ENCODE assay signal across 8 cellular contexts in the genomic region with DNA sequence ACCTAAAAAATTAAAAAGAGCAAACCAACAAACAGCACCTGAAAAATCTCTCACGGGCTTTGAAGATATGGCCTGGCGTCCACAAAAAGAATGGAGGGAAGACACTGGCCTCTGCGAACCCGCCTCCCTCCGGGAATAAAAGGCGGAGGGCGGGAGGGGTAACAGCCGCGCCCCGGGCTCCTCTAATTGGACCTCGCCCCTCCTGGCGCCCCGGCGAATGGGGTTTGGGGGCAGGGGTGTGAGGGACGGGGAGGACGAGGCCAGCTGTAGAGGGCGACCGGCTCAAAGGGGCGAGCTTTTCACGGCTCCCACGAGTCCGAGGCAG. TPM values are rescaled to one million over a fixed set of nuclear protein-coding genes. Genes with fewer than 3 reads are reported as not detected.
DNase-seq lines count a peak whose midpoint lies in the region; ATAC-seq, FAIRE-seq and TF ChIP-seq lines count a peak whose summit lies in the region.

No MANE protein-coding gene starts in this region.

- RAD21 ChIA-PET in HCT116 (lab: Charles Lee; ENCODE audit: low non-redundant PET in 1 of 2, low total read pairs in 2 of 2, uncharacterized antibody in 2 of 2, unreplicated experiment in 2 of 2), result no interaction called here

- peak overlapping the region; percentile 18 for H2AFZ ChIP-seq in HCT116 (ENCODE audit: low read depth, low read length, poor library complexity, severe bottlenecking)

- TF ChIP-seq EP300 in A549 (IDR thresholded peaks at IDR 0.05), result no peak

- H3K27ac ChIP-seq in A549 (peak overlapping the region; percentile 94 to 98), HCT116 (ENCODE audit: low read depth, low read length) (peak overlapping the region; percentile 99), RWPE2 (ENCODE audit: poor library complexity, severe bottlenecking) (peak overlapping the region; percentile 87), coronary artery (peak overlapping the region; percentile 77 to 90), subcutaneous abdominal adipose tissue (ENCODE audit: low read depth, low read length) (peak overlapping the region; percentile 94)

- DNase-seq in A549 (ENCODE audit: low read depth in 1 of 2, low spot score in 1 of 2) (peak; percentile 90 to 93), GDM1 (lab: John Stamatoyannopoulos, UW) (peak; percentile 60), HCT116 (ENCODE audit: low read depth, low spot score) (peak; percentile 45), LNCaP clone FGC (ENCODE audit: low read depth) (no peak), RWPE2 (ENCODE audit: low spot score) (peak; percentile 85), coronary artery (ENCODE audit: low spot score) (no peak), left colon (peak; percentile 79 to 81)

- no peak for FAIRE-seq in A549 (lab: Jason Lieb, UNC)

- H3K4me3 ChIP-seq in A549 (peak overlapping the region; percentile 81), HCT116 (replicated peaks in 1 of 2; ENCODE audit: low read depth in 1 of 2, low read length in 2 of 2) (peak overlapping the region; percentile 66 to 72), LNCaP clone FGC (ENCODE audit: low read depth, low read length) (peak overlapping the region; percentile 94), RWPE2 (ENCODE audit: severe bottlenecking) (peak overlapping the region; percentile 98), coronary artery (peak overlapping the region; percentile 95), subcutaneous abdominal adipose tissue (ENCODE audit: low read depth in 1 of 5, low read length in 5 of 5) (peak overlapping the region; percentile 67 to 94 (median 90))

- H3K36me3 ChIP-seq in HCT116 (ENCODE audit: control insufficient read depth in 1 of 2, insufficient read depth in 2 of 2, low read length in 2 of 2) (no peaks in the 10 kb centered on the region), RWPE2 (ENCODE audit: low read depth) (no peaks in the 10 kb centered on the region), subcutaneous abdominal adipose tissue (ENCODE audit: control insufficient read depth in 5 of 5, insufficient read depth in 5 of 5, low read length in 5 of 5) (no peaks in the 10 kb centered on the region)

- H3K9me2 ChIP-seq in HCT116 (ENCODE audit: insufficient read depth), result no peaks in the 10 kb centered on the region

- H4K20me1 ChIP-seq in HCT116 (ENCODE audit: insufficient read depth), result no peaks in the 10 kb centered on the region

- peak overlapping the region; percentile 85 for H3K4me2 ChIP-seq in A549
- peak overlapping the region; percentile 96 for H3K4me2 ChIP-seq in HCT116 (ENCODE audit: low read length)

- CTCF ChIA-PET in A549 (lab: Yijun Ruan, JAX) (no interaction called here), HCT116 (lab: Charles Lee) (no interaction called here)

- POLR2A ChIA-PET in A549 (lab: Yijun Ruan, JAX) (interaction anchor here (0.6 to 1.1 kb wide), 6 partner anchors 8 to 834 kb away, joined by 3 to 5 read pairs (median 3); no protein-coding TSS in a partner anchor), HCT116 (lab: Charles Lee) (no interaction called here)

- TF ChIP-seq POLR2A in A549 (IDR thresholded peaks at IDR 0.05; ENCODE audit: low read length) (no peak; the same call in 1 of the 2 replicates), HCT116 (IDR thresholded peaks at IDR 0.05; ENCODE audit: borderline replicate concordance, extremely low read depth, insufficient read depth, insufficient read length) (peak; percentile 8)

- H3K4me1 ChIP-seq in A549, result peaks cover 25% of the 10 kb centered on the region
- H3K4me1 ChIP-seq in HCT116 (ENCODE audit: control insufficient read depth in 1 of 2, insufficient read depth in 2 of 2, low read length in 2 of 2), result peaks cover 2 to 41% of the 10 kb centered on the region in 2 experiments; a peak in 3 of 4 replicates
- H3K4me1 ChIP-seq in RWPE2 (ENCODE audit: insufficient read depth, poor library complexity, severe bottlenecking), result peaks cover 15% of the 10 kb centered on the region
- H3K4me1 ChIP-seq in subcutaneous abdominal adipose tissue (ENCODE audit: control insufficient read depth in 5 of 5, insufficient read depth in 5 of 5, low read length in 5 of 5), result peaks cover 3 to 30% (median 23%) of the 10 kb centered on the region in 5 donors

- H3K9me3 ChIP-seq in A549, result no peaks in the 10 kb centered on the region
- H3K9me3 ChIP-seq in HCT116 (ENCODE audit: control insufficient read depth in 1 of 2, insufficient read depth in 1 of 2, low read depth in 1 of 2, low read length in 2 of 2), result no peaks in the 10 kb centered on the region
- H3K9me3 ChIP-seq in RWPE2 (ENCODE audit: severe bottlenecking), result no peaks in the 10 kb centered on the region
- H3K9me3 ChIP-seq in subcutaneous abdominal adipose tissue (ENCODE audit: control insufficient read depth in 5 of 5, low read length in 5 of 5), result no peaks in the 10 kb centered on the region

- intact Hi-C loops in HCT116 (cut with micrococcal nuclease), result loop anchor here (2.0 to 5.0 kb wide), 2 partner anchors 111 to 192 kb away; no protein-coding TSS in a partner anchor
- intact Hi-C loops in left colon (cut with DNase I, micrococcal nuclease), result no loop called here

- no peaks in the 10 kb centered on the region for H3K27me3 ChIP-seq in HCT116 (ENCODE audit: insufficient read depth, low read length)
- H3K27me3 ChIP-seq in RWPE2 (ENCODE audit: insufficient read depth, poor library complexity, severe bottlenecking), result no peaks in the 10 kb centered on the region
- H3K27me3 ChIP-seq in subcutaneous abdominal adipose tissue (ENCODE audit: control insufficient read depth in 5 of 5, insufficient read depth in 4 of 5, low read length in 5 of 5), result no peaks in the 10 kb centered on the region

- BruUV-seq in HCT116 (replicated peaks; lab: Mats Ljungman, UMichigan), result no TSS peak

- H3K79me2 ChIP-seq in HCT116 (ENCODE audit: insufficient read depth, low read length), result peaks cover 38% of the 10 kb centered on the region

- ATAC-seq in A549 (peak; percentile 75 to 85), HCT116 (peak; percentile 79), RWPE2 (ENCODE audit: low read depth) (peak; percentile 78), left colon (peak; percentile 60)

- 1% methylated on average over 19 of the region's 22 CpGs for WGBS in A549 (ENCODE audit: missing lambda C conversion rate)

- no peak; a peak in 2 of 5 replicates for TF ChIP-seq RAD21 in A549 (conservative IDR thresholded peaks at IDR 0.05 in 1 of 2, IDR thresholded peaks at IDR 0.05 in 1 of 2)
- no peak for TF ChIP-seq RAD21 in HCT116 (IDR thresholded peaks at IDR 0.05; ENCODE audit: low read depth)

- TF ChIP-seq CTCF in A549 (IDR thresholded peaks at IDR 0.05), result no peak
- no peak for TF ChIP-seq CTCF in HCT116 (IDR thresholded peaks at IDR 0.05 in 2 of 3, conservative IDR thresholded peaks at IDR 0.05 in 1 of 3; ENCODE audit: borderline replicate concordance in 1 of 3, insufficient read depth in 1 of 3, low read depth in 2 of 3, low read length in 2 of 3)
- no peak for TF ChIP-seq CTCF in LNCaP clone FGC (IDR thresholded peaks at IDR 0.05; ENCODE audit: control insufficient read depth, extremely low read depth, insufficient read depth)
- TF ChIP-seq CTCF in RWPE2 (IDR thresholded peaks at IDR 0.05; ENCODE audit: poor library complexity, severe bottlenecking), result no peak
- no peak for TF ChIP-seq CTCF in coronary artery (IDR thresholded peaks at IDR 0.05)

- H3K9ac ChIP-seq in HCT116 (ENCODE audit: low read length) (peak overlapping the region; percentile 89), subcutaneous abdominal adipose tissue (ENCODE audit: low read length in 5 of 5) (peak overlapping the region; percentile 56 to 96 (median 78))

TF ChIP-seq in A549, 52 proteins besides CTCF, POLR2A, EP300 and RAD21 (continues in another document):
- TF ChIP-seq, protein P1, sequence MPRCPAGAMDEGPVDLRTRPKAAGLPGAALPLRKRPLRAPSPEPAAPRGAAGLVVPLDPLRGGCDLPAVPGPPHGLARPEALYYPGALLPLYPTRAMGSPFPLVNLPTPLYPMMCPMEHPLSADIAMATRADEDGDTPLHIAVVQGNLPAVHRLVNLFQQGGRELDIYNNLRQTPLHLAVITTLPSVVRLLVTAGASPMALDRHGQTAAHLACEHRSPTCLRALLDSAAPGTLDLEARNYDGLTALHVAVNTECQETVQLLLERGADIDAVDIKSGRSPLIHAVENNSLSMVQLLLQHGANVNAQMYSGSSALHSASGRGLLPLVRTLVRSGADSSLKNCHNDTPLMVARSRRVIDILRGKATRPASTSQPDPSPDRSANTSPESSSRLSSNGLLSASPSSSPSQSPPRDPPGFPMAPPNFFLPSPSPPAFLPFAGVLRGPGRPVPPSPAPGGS (IDR thresholded peaks at IDR 0.05), result no peak
- TF ChIP-seq POLR2AphosphoS2 (conservative IDR thresholded peaks at IDR 0.05; ENCODE audit: low read length), result no peak

TF ChIP-seq in HCT116, 20 proteins besides CTCF, POLR2A, EP300 and RAD21:
- TF ChIP-seq FOSL1 (IDR thresholded peaks at IDR 0.05; ENCODE audit: low read depth) (no peak), JUND (IDR thresholded peaks at IDR 0.05) (no peak)
TF ChIP-seq in HCT116: peak in this region for 0.

RNA-seq across cellular contexts. Expression of a gene that starts 0.8 kb away (rescaled TPM):
- polyA plus RNA-seq in A549 (2011; rRNA removed), result 24.9 and 26.5 TPM in 2 replicates
- polyA plus RNA-seq in A549 (2012; cell fraction: cytosol; rRNA removed), result 8.1 and 10.7 TPM in 2 replicates
- polyA plus RNA-seq in A549 (2012; cell fraction: nucleus; rRNA removed), result 10.5 and 14.0 TPM in 2 replicates
- 12.1 to 14.1 TPM (median 13.5 TPM) in 3 replicates for polyA plus RNA-seq in A549 (2017; fragmentation: RNase III; extraction: RNeasy Plus Mini Kit Qiagen cat#74134 plus additional on column Dnase treatment)
- polyA minus RNA-seq in A549 (2011; rRNA and poly(A)+ RNA removed), result 19.5 and 23.0 TPM in 2 replicates
- total RNA-seq in HCT116 (2021; ENCODE audit: unreplicated experiment), result 19.4 TPM
- 7.0 and 9.4 TPM in 2 replicates for polyA plus RNA-seq in HCT116 (2012)
- 10 to 100 TPM; 12.7 to 13.8 TPM for total RNA-seq in left colon

Comparison
In these comparisons a context has a peak if more than half of its experiments do, and no peak if none do; other contexts are left out.
1. DNase-seq: peak in A549 (2 of 2), GDM1 (single experiment), HCT116 (single experiment), RWPE2 (single experiment) and left colon (2 of 2); none in LNCaP clone FGC (single experiment) and coronary artery (single experiment).
2. Peak in every context shown above with its lines, with median percentiles within 50 percentile points of each other: ATAC-seq, H3K27ac ChIP-seq and H3K4me3 ChIP-seq.